Comparison of ENCODE assay signal across 21 cellular contexts in genomic region chr6:52728394-52728793, GRCh38. TPM values are rescaled to one million over a fixed set of nuclear protein-coding genes. Genes with fewer than 3 reads are reported as not detected.
"Had no signal": no experiment of that assay in that cellular context is flagged by ENCODE, and none has a peak within 500 bp of the region (broad histone marks: within the 10 kb centered on the region; RNA-seq: fewer than 3 reads in every experiment).

No MANE protein-coding gene starts in this region.

- H3K27ac ChIP-seq: dorsolateral prefrontal cortex, gastrocnemius medialis, neutrophil, right atrium auricular region had no signal

- H3K9me3 ChIP-seq: gastrocnemius medialis, heart left ventricle, mucosa of descending colon, neutrophil, right atrium auricular region, testis had no signal

- H3K27ac Mint-ChIP-seq: activated naive CD8-positive, alpha-beta T cell treated with anti-CD3 and anti-CD28 coated beads, Interleukin-2, amount 10 ng/mL, durations not matched to agents 7 days and 5 days; endodermal cell; natural killer cell; T-helper 2 cell treated with Interferon-gamma antibody and Interleukin-4, amounts not matched to agents 5 μg/mL and 100 μg/mL, for 36 hours had no signal

- DNase-seq: activated CD4-positive, alpha-beta T cell treated with anti-CD3 and anti-CD28 coated beads, Interleukin-2, amount 50 U/mL, for 1 hour; activated naive CD4-positive, alpha-beta T cell; activated naive CD8-positive, alpha-beta T cell treated with anti-CD3 and anti-CD28 coated beads, Interleukin-2, amount 10 ng/mL, durations not matched to agents 7 days and 5 days; dorsolateral prefrontal cortex; endodermal cell; gastrocnemius medialis; heart left ventricle; mucosa of descending colon; natural killer cell; posterior cingulate gyrus; stimulated activated naive CD8-positive, alpha-beta T cell treated with anti-CD3 and anti-CD28 coated beads, Interleukin-15, amount 100 ng/mL, for 72 hours; testis had no signal

- ATAC-seq: activated CD4-positive, CD25-positive, alpha-beta regulatory T cell treated with anti-CD3 and anti-CD28 coated beads, Interleukin-2, amount 50 U/mL, for 24 hours; gastrocnemius medialis; heart left ventricle; mucosa of descending colon; natural killer cell; stimulated activated naive CD8-positive, alpha-beta T cell treated with anti-CD3 and anti-CD28 coated beads, Interleukin-15, amount 100 ng/mL, for 72 hours had no signal

- H3K36me3 Mint-ChIP-seq: activated naive CD8-positive, alpha-beta T cell treated with anti-CD3 and anti-CD28 coated beads, Interleukin-2, amount 10 ng/mL, durations not matched to agents 7 days and 5 days; natural killer cell had no signal

- H3K4me1 Mint-ChIP-seq: activated naive CD8-positive, alpha-beta T cell treated with anti-CD3 and anti-CD28 coated beads, Interleukin-2, amount 10 ng/mL, durations not matched to agents 7 days and 5 days; stimulated activated naive CD8-positive, alpha-beta T cell treated with anti-CD3 and anti-CD28 coated beads, Interleukin-15, amount 100 ng/mL, for 72 hours had no signal

- H3K27me3 ChIP-seq: dorsolateral prefrontal cortex, gastrocnemius medialis, heart left ventricle, neutrophil, right atrium auricular region, testis had no signal

- H3K4me3 ChIP-seq: dorsolateral prefrontal cortex, gastrocnemius medialis, heart left ventricle, mucosa of descending colon, right atrium auricular region, smooth muscle cell, testis had no signal

- H3K36me3 ChIP-seq: gastrocnemius medialis, heart left ventricle, neutrophil, right atrium auricular region had no signal

- H3K4me3 Mint-ChIP-seq: activated naive CD8-positive, alpha-beta T cell treated with anti-CD3 and anti-CD28 coated beads, Interleukin-2, amount 10 ng/mL, durations not matched to agents 7 days and 5 days; endodermal cell; natural killer cell; stimulated activated naive CD8-positive, alpha-beta T cell treated with anti-CD3 and anti-CD28 coated beads, Interleukin-15, amount 100 ng/mL, for 72 hours; T-helper 2 cell treated with Interferon-gamma antibody and Interleukin-4, amounts not matched to agents 5 μg/mL and 100 μg/mL, for 36 hours had no signal

- H3K4me1 ChIP-seq: gastrocnemius medialis, right atrium auricular region had no signal

- H3K9me3 Mint-ChIP-seq: activated naive CD8-positive, alpha-beta T cell treated with anti-CD3 and anti-CD28 coated beads, Interleukin-2, amount 10 ng/mL, durations not matched to agents 7 days and 5 days; endodermal cell; natural killer cell; stimulated activated naive CD8-positive, alpha-beta T cell treated with anti-CD3 and anti-CD28 coated beads, Interleukin-15, amount 100 ng/mL, for 72 hours; T-helper 2 cell treated with Interferon-gamma antibody and Interleukin-4, amounts not matched to agents 5 μg/mL and 100 μg/mL, for 36 hours had no signal

RNA-seq across cellular contexts. Expression of gene GSTA2, which starts 34.9 kb away (rescaled TPM):
- total RNA-seq: activated CD8-positive, alpha-beta memory T cell treated with anti-CD3 and anti-CD28 coated beads for 36 hours; activated naive CD8-positive, alpha-beta T cell treated with anti-CD3 and anti-CD28 coated beads, Interleukin-2, amount 10 ng/mL, durations not matched to agents 7 days and 5 days; chondrocyte; epithelial cell of proximal tubule; gastrocnemius medialis; heart left ventricle; natural killer cell; right atrium auricular region; smooth muscle cell; ureter had no signal
- polyA plus RNA-seq: heart left ventricle had no signal
